ENCODE assay signal across 1 cellular context in genomic region chr2:36300697-36301096, GRCh38.
TF ChIP-seq lines count a peak whose summit lies in the region.

No MANE protein-coding gene starts in this region.

TF ChIP-seq in GM23338, 12 proteins besides CTCF, POLR2A, EP300 and RAD21 (continued from another document):
- TF ChIP-seq REST (IDR thresholded peaks at IDR 0.05; ENCODE audit: unreplicated experiment) (no peak), POLR2AphosphoS5 (IDR thresholded peaks at IDR 0.05; ENCODE audit: low read depth) (no peak), EZH2 (IDR thresholded peaks at IDR 0.05; ENCODE audit: low read depth, unreplicated experiment) (no peak), CREB1 (CRISPR knock-in tag; IDR thresholded peaks at IDR 0.05; ENCODE audit: low read depth) (no peak)
